In the genomic region with DNA sequence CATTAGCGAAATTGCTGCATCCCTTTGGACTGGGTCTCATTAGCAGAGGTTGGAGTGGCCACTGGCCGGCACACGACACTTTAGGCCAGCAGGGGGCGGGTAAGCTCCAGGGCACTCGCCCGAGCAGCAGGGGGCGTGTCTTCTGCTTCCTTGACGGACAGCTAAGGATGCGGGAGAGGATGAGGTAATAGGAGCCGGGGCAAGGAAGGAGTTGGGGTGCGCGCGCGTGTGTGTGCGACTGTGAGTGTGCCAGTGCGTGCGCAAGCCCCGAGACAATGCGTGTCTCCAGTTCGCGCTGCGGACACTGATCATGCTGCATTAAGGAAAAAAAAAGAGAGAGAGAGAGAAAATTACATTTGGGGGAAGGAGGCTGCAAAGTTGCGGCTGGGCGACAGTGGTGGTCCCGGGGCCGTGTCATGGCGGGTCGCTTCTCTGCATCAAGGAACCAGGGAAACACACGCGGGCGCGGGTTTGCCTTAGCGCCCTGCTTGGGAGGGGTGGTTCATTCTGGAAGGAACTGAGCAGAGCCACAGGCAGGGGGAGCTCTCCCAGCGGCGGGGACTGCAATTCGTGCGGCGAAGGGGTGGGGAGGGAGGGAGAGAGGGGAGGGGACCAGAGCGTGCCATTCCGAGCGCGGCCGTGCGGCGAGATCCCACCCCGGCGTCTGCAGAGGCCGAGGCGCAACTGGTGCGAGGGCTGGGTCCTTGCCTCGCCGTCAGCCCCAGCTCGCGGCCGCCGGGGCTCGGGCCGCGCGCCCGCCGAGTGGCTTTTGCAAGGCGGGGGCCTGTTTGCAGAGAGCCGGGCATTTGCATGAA, we compare ENCODE assay signal across 1 cellular context.
TF ChIP-seq lines count a peak whose summit lies in the region.

A gene (plus strand): TSS at position 625 of the 815 bp plus-strand sequence. CDS start 464 bp downstream, outside the sequence.

TF ChIP-seq in HepG2, 621 proteins besides CTCF, POLR2A, EP300 and RAD21 (continues in another document):
- TF ChIP-seq HNF4A (CRISPR knock-in tag; IDR thresholded peaks at IDR 0.05) (no peak), HOXA9 (CRISPR knock-in tag; IDR thresholded peaks at IDR 0.05; ENCODE audit: borderline replicate concordance) (no peak), ZFP62 (CRISPR knock-in tag; IDR thresholded peaks at IDR 0.05) (no peak), ZNF777 (CRISPR knock-in tag; IDR thresholded peaks at IDR 0.05) (peak; percentile 82), JUND (CRISPR knock-in tag; IDR thresholded peaks at IDR 0.05) (no peak), AGO2 (optimal IDR thresholded peaks at IDR 0.05; ENCODE audit: low read depth, low read length) (no peak), ISL2 (CRISPR knock-in tag; IDR thresholded peaks at IDR 0.05) (no peak), ZNF20 (CRISPR knock-in tag; IDR thresholded peaks at IDR 0.05) (no peak), ZNF792 (CRISPR knock-in tag; IDR thresholded peaks at IDR 0.05) (no peak), FIP1L1 (IDR thresholded peaks at IDR 0.05; ENCODE audit: borderline replicate concordance, insufficient read depth, low read depth, low read length) (no peak), ZNF260 (CRISPR knock-in tag; IDR thresholded peaks at IDR 0.05; ENCODE audit: borderline replicate concordance, low read depth) (no peak), HNRNPK (IDR thresholded peaks at IDR 0.05; ENCODE audit: low read depth, low read length, poor library complexity, severe bottlenecking) (peak; percentile 85), AKAP8 (CRISPR knock-in tag; IDR thresholded peaks at IDR 0.05) (no peak), CBX5 (CRISPR knock-in tag; IDR thresholded peaks at IDR 0.05; ENCODE audit: borderline replicate concordance) (no peak), ZNF589 (CRISPR knock-in tag; conservative IDR thresholded peaks at IDR 0.05) (no peak), MTA1 (CRISPR knock-in tag; IDR thresholded peaks at IDR 0.05; ENCODE audit: borderline replicate concordance) (peak; percentile 54; the same call in 1 of the 2 replicates), THAP11 (CRISPR knock-in tag; IDR thresholded peaks at IDR 0.05) (no peak), TOPORS (CRISPR knock-in tag; IDR thresholded peaks at IDR 0.05) (no peak), SRF (IDR thresholded peaks at IDR 0.05; ENCODE audit: low read depth, low read length) (no peak), HOXA3 (CRISPR knock-in tag; IDR thresholded peaks at IDR 0.05) (no peak; the same call in 1 of the 2 replicates), TCF7L2 (IDR thresholded peaks at IDR 0.05; ENCODE audit: low read depth, low read length) (no peak)
- TF ChIP-seq, protein P1, sequence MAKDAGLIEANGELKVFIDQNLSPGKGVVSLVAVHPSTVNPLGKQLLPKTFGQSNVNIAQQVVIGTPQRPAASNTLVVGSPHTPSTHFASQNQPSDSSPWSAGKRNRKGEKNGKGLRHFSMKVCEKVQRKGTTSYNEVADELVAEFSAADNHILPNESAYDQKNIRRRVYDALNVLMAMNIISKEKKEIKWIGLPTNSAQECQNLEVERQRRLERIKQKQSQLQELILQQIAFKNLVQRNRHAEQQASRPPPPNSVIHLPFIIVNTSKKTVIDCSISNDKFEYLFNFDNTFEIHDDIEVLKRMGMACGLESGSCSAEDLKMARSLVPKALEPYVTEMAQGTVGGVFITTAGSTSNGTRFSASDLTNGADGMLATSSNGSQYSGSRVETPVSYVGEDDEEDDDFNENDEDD (CRISPR knock-in tag; IDR thresholded peaks at IDR 0.05; ENCODE audit: borderline replicate concordance): peak; percentile 87
- TF ChIP-seq, protein P2, sequence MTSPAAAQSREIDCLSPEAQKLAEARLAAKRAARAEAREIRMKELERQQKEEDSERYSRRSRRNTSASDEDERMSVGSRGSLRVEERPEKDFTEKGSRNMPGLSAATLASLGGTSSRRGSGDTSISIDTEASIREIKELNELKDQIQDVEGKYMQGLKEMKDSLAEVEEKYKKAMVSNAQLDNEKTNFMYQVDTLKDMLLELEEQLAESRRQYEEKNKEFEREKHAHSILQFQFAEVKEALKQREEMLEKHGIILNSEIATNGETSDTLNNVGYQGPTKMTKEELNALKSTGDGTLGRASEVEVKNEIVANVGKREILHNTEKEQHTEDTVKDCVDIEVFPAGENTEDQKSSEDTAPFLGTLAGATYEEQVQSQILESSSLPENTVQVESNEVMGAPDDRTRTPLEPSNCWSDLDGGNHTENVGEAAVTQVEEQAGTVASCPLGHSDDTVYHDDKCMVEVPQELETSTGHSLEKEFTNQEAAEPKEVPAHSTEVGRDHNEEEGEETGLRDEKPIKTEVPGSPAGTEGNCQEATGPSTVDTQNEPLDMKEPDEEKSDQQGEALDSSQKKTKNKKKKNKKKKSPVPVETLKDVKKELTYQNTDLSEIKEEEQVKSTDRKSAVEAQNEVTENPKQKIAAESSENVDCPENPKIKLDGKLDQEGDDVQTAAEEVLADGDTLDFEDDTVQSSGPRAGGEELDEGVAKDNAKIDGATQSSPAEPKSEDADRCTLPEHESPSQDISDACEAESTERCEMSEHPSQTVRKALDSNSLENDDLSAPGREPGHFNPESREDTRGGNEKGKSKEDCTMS (CRISPR knock-in tag; conservative IDR thresholded peaks at IDR 0.05): no peak
- TF ChIP-seq, protein P3, sequence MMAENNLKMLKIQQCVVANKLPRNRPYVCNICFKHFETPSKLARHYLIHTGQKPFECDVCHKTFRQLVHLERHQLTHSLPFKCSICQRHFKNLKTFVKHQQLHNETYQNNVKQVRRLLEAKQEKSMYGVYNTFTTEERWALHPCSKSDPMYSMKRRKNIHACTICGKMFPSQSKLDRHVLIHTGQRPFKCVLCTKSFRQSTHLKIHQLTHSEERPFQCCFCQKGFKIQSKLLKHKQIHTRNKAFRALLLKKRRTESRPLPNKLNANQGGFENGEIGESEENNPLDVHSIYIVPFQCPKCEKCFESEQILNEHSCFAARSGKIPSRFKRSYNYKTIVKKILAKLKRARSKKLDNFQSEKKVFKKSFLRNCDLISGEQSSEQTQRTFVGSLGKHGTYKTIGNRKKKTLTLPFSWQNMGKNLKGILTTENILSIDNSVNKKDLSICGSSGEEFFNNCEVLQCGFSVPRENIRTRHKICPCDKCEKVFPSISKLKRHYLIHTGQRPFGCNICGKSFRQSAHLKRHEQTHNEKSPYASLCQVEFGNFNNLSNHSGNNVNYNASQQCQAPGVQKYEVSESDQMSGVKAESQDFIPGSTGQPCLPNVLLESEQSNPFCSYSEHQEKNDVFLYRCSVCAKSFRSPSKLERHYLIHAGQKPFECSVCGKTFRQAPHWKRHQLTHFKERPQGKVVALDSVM (CRISPR knock-in tag; IDR thresholded peaks at IDR 0.05): peak; percentile 24; the same call in 1 of the 2 replicates
- TF ChIP-seq, protein P4, sequence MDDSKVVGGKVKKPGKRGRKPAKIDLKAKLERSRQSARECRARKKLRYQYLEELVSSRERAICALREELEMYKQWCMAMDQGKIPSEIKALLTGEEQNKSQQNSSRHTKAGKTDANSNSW (CRISPR knock-in tag; IDR thresholded peaks at IDR 0.05; ENCODE audit: borderline replicate concordance): 0 out of 2 replicates have a peak, but pooled peaks have one; percentile 43
- TF ChIP-seq, protein P5, sequence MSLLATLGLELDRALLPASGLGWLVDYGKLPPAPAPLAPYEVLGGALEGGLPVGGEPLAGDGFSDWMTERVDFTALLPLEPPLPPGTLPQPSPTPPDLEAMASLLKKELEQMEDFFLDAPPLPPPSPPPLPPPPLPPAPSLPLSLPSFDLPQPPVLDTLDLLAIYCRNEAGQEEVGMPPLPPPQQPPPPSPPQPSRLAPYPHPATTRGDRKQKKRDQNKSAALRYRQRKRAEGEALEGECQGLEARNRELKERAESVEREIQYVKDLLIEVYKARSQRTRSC (CRISPR knock-in tag; IDR thresholded peaks at IDR 0.05; ENCODE audit: low read depth): no peak
- TF ChIP-seq, protein P6, sequence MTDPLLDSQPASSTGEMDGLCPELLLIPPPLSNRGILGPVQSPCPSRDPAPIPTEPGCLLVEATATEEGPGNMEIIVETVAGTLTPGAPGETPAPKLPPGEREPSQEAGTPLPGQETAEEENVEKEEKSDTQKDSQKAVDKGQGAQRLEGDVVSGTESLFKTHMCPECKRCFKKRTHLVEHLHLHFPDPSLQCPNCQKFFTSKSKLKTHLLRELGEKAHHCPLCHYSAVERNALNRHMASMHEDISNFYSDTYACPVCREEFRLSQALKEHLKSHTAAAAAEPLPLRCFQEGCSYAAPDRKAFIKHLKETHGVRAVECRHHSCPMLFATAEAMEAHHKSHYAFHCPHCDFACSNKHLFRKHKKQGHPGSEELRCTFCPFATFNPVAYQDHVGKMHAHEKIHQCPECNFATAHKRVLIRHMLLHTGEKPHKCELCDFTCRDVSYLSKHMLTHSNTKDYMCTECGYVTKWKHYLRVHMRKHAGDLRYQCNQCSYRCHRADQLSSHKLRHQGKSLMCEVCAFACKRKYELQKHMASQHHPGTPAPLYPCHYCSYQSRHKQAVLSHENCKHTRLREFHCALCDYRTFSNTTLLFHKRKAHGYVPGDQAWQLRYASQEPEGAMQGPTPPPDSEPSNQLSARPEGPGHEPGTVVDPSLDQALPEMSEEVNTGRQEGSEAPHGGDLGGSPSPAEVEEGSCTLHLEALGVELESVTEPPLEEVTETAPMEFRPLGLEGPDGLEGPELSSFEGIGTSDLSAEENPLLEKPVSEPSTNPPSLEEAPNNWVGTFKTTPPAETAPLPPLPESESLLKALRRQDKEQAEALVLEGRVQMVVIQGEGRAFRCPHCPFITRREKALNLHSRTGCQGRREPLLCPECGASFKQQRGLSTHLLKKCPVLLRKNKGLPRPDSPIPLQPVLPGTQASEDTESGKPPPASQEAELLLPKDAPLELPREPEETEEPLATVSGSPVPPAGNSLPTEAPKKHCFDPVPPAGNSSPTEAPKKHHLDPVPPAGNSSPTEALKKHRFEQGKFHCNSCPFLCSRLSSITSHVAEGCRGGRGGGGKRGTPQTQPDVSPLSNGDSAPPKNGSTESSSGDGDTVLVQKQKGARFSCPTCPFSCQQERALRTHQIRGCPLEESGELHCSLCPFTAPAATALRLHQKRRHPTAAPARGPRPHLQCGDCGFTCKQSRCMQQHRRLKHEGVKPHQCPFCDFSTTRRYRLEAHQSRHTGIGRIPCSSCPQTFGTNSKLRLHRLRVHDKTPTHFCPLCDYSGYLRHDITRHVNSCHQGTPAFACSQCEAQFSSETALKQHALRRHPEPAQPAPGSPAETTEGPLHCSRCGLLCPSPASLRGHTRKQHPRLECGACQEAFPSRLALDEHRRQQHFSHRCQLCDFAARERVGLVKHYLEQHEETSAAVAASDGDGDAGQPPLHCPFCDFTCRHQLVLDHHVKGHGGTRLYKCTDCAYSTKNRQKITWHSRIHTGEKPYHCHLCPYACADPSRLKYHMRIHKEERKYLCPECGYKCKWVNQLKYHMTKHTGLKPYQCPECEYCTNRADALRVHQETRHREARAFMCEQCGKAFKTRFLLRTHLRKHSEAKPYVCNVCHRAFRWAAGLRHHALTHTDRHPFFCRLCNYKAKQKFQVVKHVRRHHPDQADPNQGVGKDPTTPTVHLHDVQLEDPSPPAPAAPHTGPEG (CRISPR knock-in tag; IDR thresholded peaks at IDR 0.05): no peak
- TF ChIP-seq, protein P7, sequence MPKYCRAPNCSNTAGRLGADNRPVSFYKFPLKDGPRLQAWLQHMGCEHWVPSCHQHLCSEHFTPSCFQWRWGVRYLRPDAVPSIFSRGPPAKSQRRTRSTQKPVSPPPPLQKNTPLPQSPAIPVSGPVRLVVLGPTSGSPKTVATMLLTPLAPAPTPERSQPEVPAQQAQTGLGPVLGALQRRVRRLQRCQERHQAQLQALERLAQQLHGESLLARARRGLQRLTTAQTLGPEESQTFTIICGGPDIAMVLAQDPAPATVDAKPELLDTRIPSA (CRISPR knock-in tag; IDR thresholded peaks at IDR 0.05; ENCODE audit: borderline replicate concordance): no peak
- TF ChIP-seq, protein P8, sequence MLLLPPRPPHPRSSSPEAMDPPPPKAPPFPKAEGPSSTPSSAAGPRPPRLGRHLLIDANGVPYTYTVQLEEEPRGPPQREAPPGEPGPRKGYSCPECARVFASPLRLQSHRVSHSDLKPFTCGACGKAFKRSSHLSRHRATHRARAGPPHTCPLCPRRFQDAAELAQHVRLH (CRISPR knock-in tag; IDR thresholded peaks at IDR 0.05; ENCODE audit: borderline replicate concordance, low read depth): no peak
- TF ChIP-seq, protein P9, sequence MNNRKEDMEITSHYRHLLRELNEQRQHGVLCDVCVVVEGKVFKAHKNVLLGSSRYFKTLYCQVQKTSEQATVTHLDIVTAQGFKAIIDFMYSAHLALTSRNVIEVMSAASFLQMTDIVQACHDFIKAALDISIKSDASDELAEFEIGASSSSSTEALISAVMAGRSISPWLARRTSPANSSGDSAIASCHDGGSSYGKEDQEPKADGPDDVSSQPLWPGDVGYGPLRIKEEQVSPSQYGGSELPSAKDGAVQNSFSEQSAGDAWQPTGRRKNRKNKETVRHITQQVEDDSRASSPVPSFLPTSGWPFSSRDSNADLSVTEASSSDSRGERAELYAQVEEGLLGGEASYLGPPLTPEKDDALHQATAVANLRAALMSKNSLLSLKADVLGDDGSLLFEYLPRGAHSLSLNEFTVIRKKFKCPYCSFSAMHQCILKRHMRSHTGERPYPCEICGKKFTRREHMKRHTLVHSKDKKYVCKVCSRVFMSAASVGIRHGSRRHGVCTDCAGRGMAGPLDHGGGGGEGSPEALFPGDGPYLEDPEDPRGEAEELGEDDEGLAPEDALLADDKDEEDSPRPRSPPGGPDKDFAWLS (CRISPR knock-in tag; IDR thresholded peaks at IDR 0.05; ENCODE audit: borderline replicate concordance): no peak
- TF ChIP-seq, protein P10, sequence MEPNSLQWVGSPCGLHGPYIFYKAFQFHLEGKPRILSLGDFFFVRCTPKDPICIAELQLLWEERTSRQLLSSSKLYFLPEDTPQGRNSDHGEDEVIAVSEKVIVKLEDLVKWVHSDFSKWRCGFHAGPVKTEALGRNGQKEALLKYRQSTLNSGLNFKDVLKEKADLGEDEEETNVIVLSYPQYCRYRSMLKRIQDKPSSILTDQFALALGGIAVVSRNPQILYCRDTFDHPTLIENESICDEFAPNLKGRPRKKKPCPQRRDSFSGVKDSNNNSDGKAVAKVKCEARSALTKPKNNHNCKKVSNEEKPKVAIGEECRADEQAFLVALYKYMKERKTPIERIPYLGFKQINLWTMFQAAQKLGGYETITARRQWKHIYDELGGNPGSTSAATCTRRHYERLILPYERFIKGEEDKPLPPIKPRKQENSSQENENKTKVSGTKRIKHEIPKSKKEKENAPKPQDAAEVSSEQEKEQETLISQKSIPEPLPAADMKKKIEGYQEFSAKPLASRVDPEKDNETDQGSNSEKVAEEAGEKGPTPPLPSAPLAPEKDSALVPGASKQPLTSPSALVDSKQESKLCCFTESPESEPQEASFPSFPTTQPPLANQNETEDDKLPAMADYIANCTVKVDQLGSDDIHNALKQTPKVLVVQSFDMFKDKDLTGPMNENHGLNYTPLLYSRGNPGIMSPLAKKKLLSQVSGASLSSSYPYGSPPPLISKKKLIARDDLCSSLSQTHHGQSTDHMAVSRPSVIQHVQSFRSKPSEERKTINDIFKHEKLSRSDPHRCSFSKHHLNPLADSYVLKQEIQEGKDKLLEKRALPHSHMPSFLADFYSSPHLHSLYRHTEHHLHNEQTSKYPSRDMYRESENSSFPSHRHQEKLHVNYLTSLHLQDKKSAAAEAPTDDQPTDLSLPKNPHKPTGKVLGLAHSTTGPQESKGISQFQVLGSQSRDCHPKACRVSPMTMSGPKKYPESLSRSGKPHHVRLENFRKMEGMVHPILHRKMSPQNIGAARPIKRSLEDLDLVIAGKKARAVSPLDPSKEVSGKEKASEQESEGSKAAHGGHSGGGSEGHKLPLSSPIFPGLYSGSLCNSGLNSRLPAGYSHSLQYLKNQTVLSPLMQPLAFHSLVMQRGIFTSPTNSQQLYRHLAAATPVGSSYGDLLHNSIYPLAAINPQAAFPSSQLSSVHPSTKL (CRISPR knock-in tag; IDR thresholded peaks at IDR 0.05): peak; percentile 9; the same call in 1 of the 2 replicates
